ENCODE assay signal across 15 cellular contexts in genomic region chr7:157021071-157021891, GRCh38. TPM values are rescaled to one million over a fixed set of nuclear protein-coding genes. Genes with fewer than 3 reads are reported as not detected.
DNase-seq lines count a peak whose midpoint lies in the region; ATAC-seq and TF ChIP-seq lines count a peak whose summit lies in the region.
"Had no signal": no experiment of that assay in that cellular context is flagged by ENCODE, and none has a peak within 500 bp of the region (broad histone marks: within the 10 kb centered on the region; RNA-seq: fewer than 3 reads in every experiment).

No MANE protein-coding gene starts in this region.

- no peaks in the 10 kb centered on the region for H3K9me3 ChIP-seq in smooth muscle cell (replicated peaks; ENCODE audit: low read depth)

- H3K4me3 ChIP-seq in smooth muscle cell = peak overlapping the region; percentile 29

- intact Hi-C loops in activated CD4-positive, alpha-beta T cell treated with anti-CD3 and anti-CD28 coated beads for 36 hours (cut with DNase I, micrococcal nuclease) = no loop called here
- intact Hi-C loops in left colon (cut with DNase I, micrococcal nuclease) = no loop called here

- 2% methylated on average over 42 of the region's 86 CpGs for WGBS in smooth muscle cell (ENCODE audit: low lambda C conversion rate)

- TF ChIP-seq CTCF in VCaP (conservative IDR thresholded peaks at IDR 0.05) (no peak), smooth muscle cell (IDR thresholded peaks at IDR 0.05; ENCODE audit: borderline replicate concordance, insufficient read depth, poor library complexity, severe bottlenecking) (no peak)

- ATAC-seq in activated CD4-positive, alpha-beta T cell treated with anti-CD3 and anti-CD28 coated beads for 36 hours = no peak
- peak; percentile 59 for ATAC-seq in left colon
- ATAC-seq: HCT116, natural killer cell, PC-3 had no signal

- POLR2A ChIA-PET in activated CD4-positive, alpha-beta T cell treated with anti-CD3 and anti-CD28 coated beads for 36 hours (lab: Charles Lee) = no interaction called here

- H3K27ac Mint-ChIP-seq in activated CD4-positive, alpha-beta T cell treated with anti-CD3 and anti-CD28 coated beads for 36 hours = no peak overlapping the region
- H3K27ac Mint-ChIP-seq: activated naive CD8-positive, alpha-beta T cell; natural killer cell had no signal

- no peak overlapping the region for H3K9ac ChIP-seq in smooth muscle cell (ENCODE audit: low read depth)

- no peaks in the 10 kb centered on the region for H3K9me3 Mint-ChIP-seq in activated CD4-positive, alpha-beta T cell treated with anti-CD3 and anti-CD28 coated beads for 36 hours (ENCODE audit: low read depth)
- H3K9me3 Mint-ChIP-seq: natural killer cell had no signal

- H3F3A ChIP-seq in smooth muscle cell (ENCODE audit: low read depth) = no peaks in the 10 kb centered on the region

- H2AFZ ChIP-seq in smooth muscle cell (ENCODE audit: low read depth) = no peak overlapping the region

- peak overlapping the region; percentile 11; the same call in 1 of the 2 replicates for H3K27ac ChIP-seq in VCaP
- H3K27ac ChIP-seq in smooth muscle cell (ENCODE audit: low read depth) = no peak overlapping the region

- peak; percentile 11 for DNase-seq in activated CD4-positive, alpha-beta T cell treated with anti-CD3 and anti-CD28 coated beads for 36 hours
- no peak for DNase-seq in activated CD4-positive, alpha-beta T cell treated with anti-CD3 and anti-CD28 coated beads for 48 hours
- no peak for DNase-seq in left colon
- DNase-seq in smooth muscle cell (lab: John Stamatoyannopoulos, UW; ENCODE audit: unreplicated experiment) = no peak
- DNase-seq in amygdala (lab: John Stamatoyannopoulos, UW) = no peak
- no peak for DNase-seq in cerebellar nuclear complex (lab: John Stamatoyannopoulos, UW)
- no peak for DNase-seq in T-helper 9 cell
- DNase-seq: DMS79 treated with DMSO at 0.1 percent for 48 hours, MM.1S, natural killer cell, PC-3 had no signal

- H3K4me1 ChIP-seq in smooth muscle cell (ENCODE audit: low read depth) = peaks cover 12% of the 10 kb centered on the region

- H3K27me3 Mint-ChIP-seq in activated CD4-positive, alpha-beta T cell treated with anti-CD3 and anti-CD28 coated beads for 36 hours = peaks cover 70% of the 10 kb centered on the region

- peaks cover 100% of the 10 kb centered on the region for H3K27me3 ChIP-seq in smooth muscle cell (ENCODE audit: low read depth)

- peak overlapping the region; percentile 67 for H3K4me2 ChIP-seq in smooth muscle cell

- H3K36me3 Mint-ChIP-seq in activated CD4-positive, alpha-beta T cell treated with anti-CD3 and anti-CD28 coated beads for 36 hours (ENCODE audit: low read depth) = no peaks in the 10 kb centered on the region
- H3K36me3 Mint-ChIP-seq: activated naive CD8-positive, alpha-beta T cell; natural killer cell had no signal

- peaks cover 13% of the 10 kb centered on the region for H3K4me1 Mint-ChIP-seq in activated CD4-positive, alpha-beta T cell treated with anti-CD3 and anti-CD28 coated beads for 36 hours

- H3K79me2 ChIP-seq in smooth muscle cell (ENCODE audit: low read depth) = no peaks in the 10 kb centered on the region

- no peaks in the 10 kb centered on the region for H4K20me1 ChIP-seq in smooth muscle cell (ENCODE audit: low read depth)

- no peaks in the 10 kb centered on the region for H3K36me3 ChIP-seq in smooth muscle cell (ENCODE audit: low read depth)

- CTCF ChIA-PET in activated CD4-positive, alpha-beta T cell treated with anti-CD3 and anti-CD28 coated beads for 36 hours (lab: Charles Lee) = interaction anchor here (0.7 kb wide), 1 partner anchor 198 kb away, joined by 4 read pairs; no protein-coding TSS in a partner anchor

- no peak overlapping the region for H3K4me3 Mint-ChIP-seq in activated CD4-positive, alpha-beta T cell treated with anti-CD3 and anti-CD28 coated beads for 36 hours

RNA-seq across cellular contexts. Expression of gene MNX1, which starts 10.8 kb away (rescaled TPM):
- total RNA-seq in activated CD4-positive, alpha-beta T cell treated with anti-CD3 and anti-CD28 coated beads for 36 hours = not detected
- total RNA-seq in left colon (10 to 100 TPM; 15.9 to 20.4 TPM), smooth muscle cell (not detected in 2 replicates)
- not detected in 2 replicates for polyA plus RNA-seq in smooth muscle cell
- total RNA-seq: fibroblast of lung, natural killer cell had no signal
- polyA plus RNA-seq: fibroblast of lung had no signal

Comparison
In these comparisons a context has a peak if more than half of its experiments do, and no peak if none do; other contexts are left out.
1. RNA of gene MNX1, which starts 10.8 kb away (total RNA-seq): 15.9 to 20.4 TPM in left colon; not detected in activated CD4-positive, alpha-beta T cell treated with anti-CD3 and anti-CD28 coated beads for 36 hours and not detected in smooth muscle cell; every median in the first group is over 10 times any median in the second.